8 cellular contexts compared by ENCODE assay signal in the genomic region with DNA sequence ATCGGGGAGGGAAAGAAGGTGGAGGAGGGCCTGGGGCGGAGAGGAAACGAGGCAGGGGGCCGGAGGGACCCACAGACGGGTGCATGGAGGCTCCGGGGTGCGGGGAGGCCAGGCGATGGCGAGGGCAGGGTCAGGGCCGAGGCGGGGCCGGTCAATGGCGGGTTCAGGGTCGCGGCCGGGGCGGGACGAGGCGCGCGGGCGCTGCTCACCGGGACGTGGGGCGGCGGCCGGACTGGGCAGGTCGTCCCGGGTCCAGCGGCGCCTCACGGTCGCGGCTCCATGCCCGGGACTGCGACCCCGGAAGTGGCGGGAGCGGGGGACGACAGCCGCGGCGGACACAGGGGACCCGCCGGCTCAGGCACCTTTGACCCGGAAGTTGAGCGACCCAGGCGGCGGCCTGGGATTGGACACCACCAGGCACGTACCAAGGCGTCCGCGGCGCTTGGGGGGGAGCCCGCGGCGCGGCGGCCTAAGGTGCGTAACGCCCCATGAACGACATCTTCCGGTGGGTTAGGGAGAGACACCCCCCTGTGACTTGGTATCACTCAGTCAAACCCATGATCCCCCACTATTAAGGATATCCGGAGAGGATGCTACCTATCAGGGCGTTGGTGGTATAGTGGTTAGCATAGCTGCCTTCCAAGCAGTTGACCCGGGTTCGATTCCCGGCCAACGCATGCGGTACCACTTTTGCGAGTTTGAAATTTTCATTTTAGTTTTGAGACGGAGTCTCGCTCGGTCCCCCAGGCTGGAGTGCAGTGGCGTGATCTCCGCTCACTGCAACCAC. TPM values are rescaled to one million over a fixed set of nuclear protein-coding genes. Genes with fewer than 3 reads are reported as not detected.
DNase-seq lines count a peak whose midpoint lies in the region; ATAC-seq, FAIRE-seq and TF ChIP-seq lines count a peak whose summit lies in the region.

A gene (minus strand): TSS at position 378 of the 787 bp plus-strand sequence. CDS start 3,936 bp downstream, outside the sequence.

- peaks cover 15% of the 10 kb centered on the region for H3K4me1 Mint-ChIP-seq in type B pancreatic cell (ENCODE audit: unreplicated experiment)

- no peaks in the 10 kb centered on the region for H3K36me3 Mint-ChIP-seq in type B pancreatic cell

- intact Hi-C loops in adrenal gland (cut with DNase I): no loop called here
- intact Hi-C loops in heart left ventricle (cut with DNase I): loop anchor here in 5 of 10 donors (1.0 to 5.0 kb wide), 6 partner anchors 51 to 959 kb away; a partner anchor contains a TSS

- H3K27ac ChIP-seq in adrenal gland: peak within 1 kb of the TSS in 4 of 5 donors; percentile 59 to 91 (median 79)
- H3K27ac ChIP-seq in heart left ventricle: peak within 1 kb of the TSS; percentile 83 to 97 (median 93)

- 0 to 1% (median 1%) methylated on average over 10 to 76 of the region's 76 CpGs for WGBS in adrenal gland, 4 donors
- 0 to 1% (median 0%) methylated on average over 28 to 76 of the region's 76 CpGs for WGBS in heart left ventricle, 4 donors

- ATAC-seq in HG02852 (IDR thresholded peaks at IDR 0.05; ENCODE audit: unreplicated experiment): peak; percentile 83
- ATAC-seq in heart left ventricle: peak; percentile 96 to 97 (median 96)

- H3K4me3 ChIP-seq in adrenal gland: peak within 1 kb of the TSS; percentile 48 to 96 (median 64)
- peak within 1 kb of the TSS; percentile 75 to 99 (median 94) for H3K4me3 ChIP-seq in heart left ventricle

- peak within 1 kb of the TSS; percentile 99 for H3K27ac Mint-ChIP-seq in type B pancreatic cell

- H3K9me3 Mint-ChIP-seq in type B pancreatic cell: no peaks in the 10 kb centered on the region

- H3K9me3 ChIP-seq in adrenal gland (replicated peaks in 1 of 3) (no peaks in the 10 kb centered on the region), heart left ventricle (no peaks in the 10 kb centered on the region)

- TF ChIP-seq CTCF in adrenal gland (IDR thresholded peaks at IDR 0.05) (peak; percentile 11 to 54 (median 36)), heart left ventricle (IDR thresholded peaks at IDR 0.05) (peak in 9 of 12 donors; percentile 25 to 55 (median 32)), type B pancreatic cell (conservative IDR thresholded peaks at IDR 0.05) (peak; percentile 24)

- H3K4me1 ChIP-seq in adrenal gland (replicated peaks in 1 of 2) (peaks cover 11 to 17% of the 10 kb centered on the region in 2 donors), heart left ventricle (peaks cover 0 to 43% (median 16%) of the 10 kb centered on the region in 12 donors)

- H3K36me3 ChIP-seq in adrenal gland (replicated peaks in 1 of 2) (peaks cover 0 to 15% of the 10 kb centered on the region in 2 donors), heart left ventricle (peaks cover 0 to 35% (median 25%) of the 10 kb centered on the region in 9 donors)

- TF ChIP-seq POLR2A in GM12892 (IDR thresholded peaks at IDR 0.05; ENCODE audit: low read depth, low read length) (peak; percentile 33; the same call in 1 of the 2 replicates), adrenal gland (IDR thresholded peaks at IDR 0.05) (no peak), heart left ventricle (IDR thresholded peaks at IDR 0.05) (peak in 1 of 2 donors; percentile 72)

- H3K4me3 Mint-ChIP-seq in type B pancreatic cell: peak within 1 kb of the TSS; percentile 97

- peaks cover 17% of the 10 kb centered on the region for H3K27me3 Mint-ChIP-seq in type B pancreatic cell

- peak; percentile 98 for FAIRE-seq in GM12892 (lab: Jason Lieb, UNC)

- H3K27me3 ChIP-seq in adrenal gland (no peaks in the 10 kb centered on the region), heart left ventricle (no peaks in the 10 kb centered on the region)

- DNase-seq in GM12892 (ENCODE audit: insufficient read length): peak; percentile 100
- peak; percentile 96 for DNase-seq in NCI-H146 (lab: John Stamatoyannopoulos, UW)
- DNase-seq in T-helper 1 cell: peak; percentile 93 to 100 (median 96)
- DNase-seq in adrenal gland: peak; percentile 95 to 99 (median 98)
- DNase-seq in heart left ventricle: peak; percentile 97 to 99 (median 98)
- peak; percentile 99 for DNase-seq in pons (ENCODE audit: low spot score)
- DNase-seq in type B pancreatic cell (ENCODE audit: extremely low spot score, unreplicated experiment): peak; percentile 98

RNA-seq across cellular contexts. Expression of the gene that starts here (rescaled TPM):
- 20.8 TPM for polyA plus RNA-seq in GM12892 (2012; ENCODE audit: missing spikeins)
- total RNA-seq in adrenal gland (100 to 1,000 TPM in 1 of 8 donors, 10 to 100 TPM in 7; 35.2 to 117 (median 50.9) TPM), heart left ventricle (10 to 100 TPM; 38.9 to 65.2 (median 47.7) TPM), type B pancreatic cell (ENCODE audit: low replicate concordance) (42.9 and 47.8 TPM in 2 replicates)
- polyA plus RNA-seq in adrenal gland (10 to 100 TPM; 14.6 to 56.3 (median 32.1) TPM), heart left ventricle (10 to 100 TPM; 30.7 to 59.6 TPM)

Comparison
In these comparisons a context has a peak if more than half of its experiments do, and no peak if none do; other contexts are left out.
1. Peak in every context shown above with its lines: DNase-seq, ATAC-seq, H3K4me3 ChIP-seq and H3K27ac ChIP-seq.